In the genomic region with DNA sequence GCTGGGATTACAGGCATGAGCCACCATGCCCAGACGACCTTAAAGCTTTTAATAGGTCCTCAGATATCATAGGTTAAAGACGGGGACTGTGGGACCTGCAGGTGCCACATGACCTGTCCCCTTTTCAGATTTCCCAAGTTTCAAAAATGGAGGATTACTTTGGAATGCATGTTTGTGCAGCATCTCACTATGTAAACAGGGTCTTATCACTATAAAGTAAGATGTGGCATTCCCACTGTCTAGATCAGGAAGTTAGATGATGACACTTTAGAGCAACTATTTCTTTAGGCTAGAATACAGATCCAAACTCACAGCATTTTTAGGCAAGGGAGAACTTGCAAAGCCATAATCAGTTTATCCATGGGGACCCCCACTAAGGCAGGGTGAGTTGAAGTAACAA, we compare ENCODE assay signal across 15 cellular contexts.
DNase-seq lines count a peak whose midpoint lies in the region; ATAC-seq and TF ChIP-seq lines count a peak whose summit lies in the region.
"Had no signal": no experiment of that assay in that cellular context is flagged by ENCODE, and none has a peak within 500 bp of the region (broad histone marks: within the 10 kb centered on the region; RNA-seq: fewer than 3 reads in every experiment).

No MANE protein-coding gene starts in this region.

- H3K4me3 Mint-ChIP-seq in chondrocyte (ENCODE audit: unreplicated experiment), result no peak overlapping the region
- H3K4me3 Mint-ChIP-seq in activated CD8-positive, alpha-beta T cell treated with anti-CD3 and anti-CD28 coated beads for 36 hours, result no peak overlapping the region
- H3K4me3 Mint-ChIP-seq: B cell; CD4-positive, alpha-beta T cell had no signal

- H3K27me3 Mint-ChIP-seq in chondrocyte (ENCODE audit: low read depth), result no peaks in the 10 kb centered on the region
- no peaks in the 10 kb centered on the region for H3K27me3 Mint-ChIP-seq in activated CD8-positive, alpha-beta T cell treated with anti-CD3 and anti-CD28 coated beads for 36 hours
- H3K27me3 Mint-ChIP-seq: B cell; CD4-positive, alpha-beta T cell had no signal

- peaks cover 8% of the 10 kb centered on the region for H3K4me1 Mint-ChIP-seq in chondrocyte (ENCODE audit: low read depth)
- H3K4me1 Mint-ChIP-seq in activated CD8-positive, alpha-beta T cell treated with anti-CD3 and anti-CD28 coated beads for 36 hours (ENCODE audit: low read depth), result no peaks in the 10 kb centered on the region
- H3K4me1 Mint-ChIP-seq: B cell had no signal

- CTCF ChIA-PET in activated CD8-positive, alpha-beta T cell treated with anti-CD3 and anti-CD28 coated beads for 36 hours (lab: Charles Lee), result no interaction called here

- no peak for ATAC-seq in GM19467 (IDR thresholded peaks at IDR 0.05; ENCODE audit: unreplicated experiment)
- ATAC-seq in activated CD8-positive, alpha-beta T cell treated with anti-CD3 and anti-CD28 coated beads for 36 hours, result no peak
- ATAC-seq: HCT116 had no signal

- peak; percentile 16 for DNase-seq in EH (ENCODE audit: low read depth)
- peak; percentile 9 for DNase-seq in LoVo (ENCODE audit: low spot score)
- no peak for DNase-seq in chondrocyte (ENCODE audit: low spot score)
- DNase-seq in islet precursor cell, result peak; percentile 10
- DNase-seq in activated CD8-positive, alpha-beta T cell treated with anti-CD3 and anti-CD28 coated beads for 36 hours, result no peak
- DNase-seq in NCI-H146 (lab: John Stamatoyannopoulos, UW), result no peak
- DNase-seq: C1 segment of cervical spinal cord; Calu3; CD4-positive, alpha-beta T cell; DMS 273 treated with DMSO at 0.1 percent for 48 hours; GDM1; GM23248 had no signal

- H3K9me3 Mint-ChIP-seq in chondrocyte (ENCODE audit: low read depth), result no peaks in the 10 kb centered on the region
- no peaks in the 10 kb centered on the region for H3K9me3 Mint-ChIP-seq in activated CD8-positive, alpha-beta T cell treated with anti-CD3 and anti-CD28 coated beads for 36 hours
- H3K9me3 Mint-ChIP-seq: CD4-positive, alpha-beta T cell had no signal

- peak overlapping the region; percentile 27 for H3K27ac Mint-ChIP-seq in chondrocyte (ENCODE audit: unreplicated experiment)
- no peak overlapping the region for H3K27ac Mint-ChIP-seq in activated CD8-positive, alpha-beta T cell treated with anti-CD3 and anti-CD28 coated beads for 36 hours
- H3K27ac Mint-ChIP-seq: B cell; CD4-positive, alpha-beta T cell had no signal

- peaks cover 2% of the 10 kb centered on the region for H3K36me3 Mint-ChIP-seq in chondrocyte (ENCODE audit: low read depth)
- no peaks in the 10 kb centered on the region for H3K36me3 Mint-ChIP-seq in activated CD8-positive, alpha-beta T cell treated with anti-CD3 and anti-CD28 coated beads for 36 hours (ENCODE audit: low read depth)

- POLR2A ChIA-PET in activated CD8-positive, alpha-beta T cell treated with anti-CD3 and anti-CD28 coated beads for 36 hours (lab: Charles Lee), result interaction anchor here (1.1 kb wide), 1 partner anchor 39 kb away, joined by 3 read pairs; no protein-coding TSS in a partner anchor

- TF ChIP-seq CTCF in chondrocyte (IDR thresholded peaks at IDR 0.05), result no peak
- TF ChIP-seq CTCF in activated CD8-positive, alpha-beta T cell treated with anti-CD3 and anti-CD28 coated beads for 36 hours (IDR thresholded peaks at IDR 0.05), result no peak

- intact Hi-C loops in activated CD8-positive, alpha-beta T cell treated with anti-CD3 and anti-CD28 coated beads for 36 hours (cut with micrococcal nuclease), result loop anchor here (10.0 kb wide), 1 partner anchor 57 kb away; no protein-coding TSS in a partner anchor

Comparison
In these comparisons a context has a peak if more than half of its experiments do, and no peak if none do; other contexts are left out.
1. DNase-seq: peak in EH (single experiment), LoVo (single experiment) and islet precursor cell (single experiment); none in chondrocyte (single experiment), activated CD8-positive, alpha-beta T cell treated with anti-CD3 and anti-CD28 coated beads for 36 hours (single experiment) and NCI-H146 (single experiment).